ENCODE assay signal across 22 cellular contexts in the genomic region with DNA sequence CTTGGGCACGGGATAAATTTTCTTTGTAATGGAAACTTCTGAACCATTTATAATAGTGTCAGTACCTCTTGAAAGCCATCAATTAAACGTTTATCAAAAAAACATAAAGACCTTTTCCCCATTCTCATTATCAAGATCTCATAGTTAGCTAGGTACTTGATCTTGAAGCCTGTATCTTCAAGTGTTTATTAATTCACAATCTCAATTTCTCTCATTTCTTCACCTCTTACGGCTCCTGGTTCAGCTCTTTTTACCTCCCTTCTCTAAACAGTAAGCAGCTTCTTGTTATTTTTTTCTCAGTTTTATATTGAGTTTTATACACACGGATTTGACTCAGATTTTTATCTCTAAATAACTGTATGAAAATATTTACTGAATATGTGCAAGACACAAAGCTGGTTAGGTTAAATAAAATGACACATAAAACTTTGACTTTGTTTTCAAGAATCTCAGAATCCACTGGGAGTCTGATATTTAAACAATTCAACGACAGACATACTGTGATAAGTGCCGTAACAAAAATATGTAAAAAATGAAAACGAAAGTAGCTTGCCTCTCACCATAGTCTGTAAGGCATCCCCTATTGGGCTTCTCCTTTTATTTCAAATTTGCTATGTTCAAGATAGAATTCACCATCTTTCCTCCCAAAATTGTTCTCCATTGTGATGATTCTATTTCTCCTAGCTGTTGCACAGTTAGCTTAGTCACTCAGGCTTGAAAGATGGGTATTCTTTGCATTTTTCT.
"Had no signal": no experiment of that assay in that cellular context is flagged by ENCODE, and none has a peak within 500 bp of the region (broad histone marks: within the 10 kb centered on the region; RNA-seq: fewer than 3 reads in every experiment).

No MANE protein-coding gene starts in this region.

- DNase-seq: activated CD4-positive, alpha-beta T cell treated with anti-CD3 and anti-CD28 coated beads, Interleukin-2, amount 10 ng/mL, durations not matched to agents 7 days and 5 days; activated CD4-positive, CD25-positive, alpha-beta regulatory T cell treated with anti-CD3 and anti-CD28 coated beads, Interleukin-2, amount 50 U/mL, for 72 hours; activated CD8-positive, alpha-beta T cell treated with anti-CD3 and anti-CD28 coated beads for 36 hours; activated gamma-delta T cell treated with Interleukin-2 at 50 U/mL for 16 hours; brain microvascular endothelial cell; central memory CD4-positive, alpha-beta T cell; endodermal cell; esophagus squamous epithelium; foreskin keratinocyte; kidney; naive thymus-derived CD4-positive, alpha-beta T cell; occipital lobe; small intestine; stimulated activated CD4-positive, alpha-beta T cell treated with anti-CD3 and anti-CD28 coated beads, Interleukin-2, amount 100 ng/mL, for 24 hours; stomach; T-helper 1 cell; WERI-Rb-1 had no signal

- H3K36me3 ChIP-seq: ascending aorta, brain microvascular endothelial cell, esophagus squamous epithelium, stomach, suprapubic skin, WERI-Rb-1 had no signal

- H3K4me1 ChIP-seq: ascending aorta, esophagus squamous epithelium, foreskin keratinocyte, stomach, suprapubic skin had no signal

- ATAC-seq: activated CD8-positive, alpha-beta T cell treated with anti-CD3 and anti-CD28 coated beads for 36 hours; activated naive CD4-positive, alpha-beta T cell treated with anti-CD3 and anti-CD28 coated beads, Interleukin-2, amount 50 U/mL, for 72 hours; foreskin keratinocyte; naive thymus-derived CD4-positive, alpha-beta T cell; sciatic nerve; stimulated activated effector memory CD8-positive, alpha-beta T cell treated with anti-CD3 and anti-CD28 coated beads, Interleukin-12 subunit alpha, Interleukin-12 subunit beta, amount 100 ng/mL, for 72 hours had no signal

- H3K27me3 ChIP-seq: ascending aorta, brain microvascular endothelial cell, esophagus squamous epithelium, foreskin keratinocyte, stomach, suprapubic skin had no signal

- H3K9me3 ChIP-seq: ascending aorta, esophagus squamous epithelium, stomach, suprapubic skin had no signal

- H3K27ac ChIP-seq: ascending aorta, brain microvascular endothelial cell, esophagus squamous epithelium, foreskin keratinocyte, stomach, suprapubic skin, WERI-Rb-1 had no signal

- H3K4me3 ChIP-seq: esophagus squamous epithelium, stomach, suprapubic skin had no signal
